8 cellular contexts compared by ENCODE assay signal in the genomic region with DNA sequence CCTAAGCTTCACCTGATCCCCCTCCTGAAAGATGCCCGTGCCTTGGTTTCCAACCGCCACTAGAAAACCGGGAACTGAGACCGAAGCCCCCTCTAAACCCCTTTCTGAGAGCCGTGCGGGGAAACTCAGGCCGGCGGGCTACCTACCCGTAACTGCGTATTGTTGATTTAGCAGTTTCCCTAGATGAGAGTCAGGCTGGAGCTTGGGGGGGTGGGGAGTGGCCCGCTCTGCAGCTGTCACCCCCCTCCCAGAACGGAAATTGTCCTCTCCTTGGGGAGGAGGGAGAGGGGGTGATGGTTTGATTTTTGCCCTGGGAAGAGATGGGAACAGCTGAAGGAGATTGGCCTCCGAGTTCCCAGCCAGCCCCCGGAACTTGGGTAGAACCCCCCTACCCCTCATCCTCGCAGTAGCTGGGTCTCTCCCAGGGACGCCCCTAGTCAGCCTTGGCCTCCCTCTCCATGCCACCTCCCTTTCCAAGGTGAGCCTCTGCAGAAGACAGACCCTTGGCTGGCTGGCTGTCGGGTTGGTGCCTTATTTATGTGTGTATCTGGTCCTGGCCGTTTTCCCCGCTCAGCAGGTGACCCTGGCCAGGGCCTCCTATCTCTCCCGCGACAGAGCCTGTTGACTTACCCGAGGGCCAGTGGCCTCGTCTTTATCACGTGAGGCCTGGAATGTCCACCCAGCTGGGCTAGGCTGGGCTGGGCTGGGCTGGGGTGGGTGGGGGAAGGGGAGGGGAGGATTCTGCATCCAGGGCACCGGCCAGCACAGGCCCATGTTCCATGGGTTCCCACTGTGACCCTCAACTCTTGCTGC. TPM values are rescaled to one million over a fixed set of nuclear protein-coding genes. Genes with fewer than 3 reads are reported as not detected.
DNase-seq lines count a peak whose midpoint lies in the region; ATAC-seq, FAIRE-seq and TF ChIP-seq lines count a peak whose summit lies in the region.

No MANE protein-coding gene starts in this region.

- no peaks in the 10 kb centered on the region for H3K9me3 Mint-ChIP-seq in T-cell

- DNase-seq in T-cell (no peak), globus pallidus (ENCODE audit: low spot score) (peak; percentile 91), nucleus accumbens (lab: John Stamatoyannopoulos, UW) (peak in 47 of 56 donors; percentile 37 to 86 (median 70)), NCI-H2171 treated with DMSO at 0.1 percent for 48 hours (lab: John Stamatoyannopoulos, UW) (no peak), GM10266 (ENCODE audit: extremely low spot score) (no peak), urothelium cell line (ENCODE audit: low spot score) (no peak)
- no peak for DNase-seq in activated effector memory CD4-positive, alpha-beta T cell treated with anti-CD3 and anti-CD28 coated beads, Interleukin-2, amount 50 U/mL, for 16 hours

- POLR2A ChIA-PET in T-cell (lab: Charles Lee), result interaction anchor here in 1 of 2 donors (0.5 kb wide), 1 partner anchor 60 kb away, joined by 3 read pairs; no protein-coding TSS in a partner anchor

- peak overlapping the region; percentile 44 to 93 (median 84) for H3K4me3 Mint-ChIP-seq in T-cell

- no peak overlapping the region for H3K27ac Mint-ChIP-seq in T-cell

- H3K27me3 Mint-ChIP-seq in T-cell, result peaks cover 34 to 58% of the 10 kb centered on the region in 2 donors

- H3K36me3 Mint-ChIP-seq in T-cell, result no peaks in the 10 kb centered on the region

- no peak for FAIRE-seq in urothelium cell line (lab: Jason Lieb, UNC)

- no peak for TF ChIP-seq CTCF in GM10266 (IDR thresholded peaks at IDR 0.05; ENCODE audit: control insufficient read depth, insufficient read depth, low read depth, missing control alignments)

- ATAC-seq in T-cell (replicated peaks in 1 of 4), result no peak

- peaks cover 36 to 57% (median 54%) of the 10 kb centered on the region in 3 donors for H3K4me1 Mint-ChIP-seq in T-cell

- CTCF ChIA-PET in T-cell (lab: Charles Lee), result interaction anchor here (0.6 to 1.9 kb wide), 5 partner anchors 14 to 369 kb away, joined by 3 to 12 read pairs (median 4); no protein-coding TSS in a partner anchor

- peak; percentile 23 for TF ChIP-seq POLR2A in GM15510 (IDR thresholded peaks at IDR 0.05; ENCODE audit: borderline replicate concordance, extremely low read depth, insufficient read length)

RNA-seq across cellular contexts. Expression of a gene that starts 2.7 kb away (rescaled TPM):
- 1 to 10 TPM; 5.1 to 7.6 (median 6.2) TPM for total RNA-seq in T-cell

Comparison
In these comparisons a context has a peak if more than half of its experiments do, and no peak if none do; other contexts are left out.
1. DNase-seq: peak in globus pallidus (single experiment) and nucleus accumbens (47 of 56); none in T-cell (0 of 34), NCI-H2171 treated with DMSO at 0.1 percent for 48 hours (single experiment), GM10266 (single experiment), activated effector memory CD4-positive, alpha-beta T cell treated with anti-CD3 and anti-CD28 coated beads, Interleukin-2, amount 50 U/mL, for 16 hours (single experiment) and urothelium cell line (single experiment).